14 cellular contexts compared by ENCODE assay signal in the genomic region with DNA sequence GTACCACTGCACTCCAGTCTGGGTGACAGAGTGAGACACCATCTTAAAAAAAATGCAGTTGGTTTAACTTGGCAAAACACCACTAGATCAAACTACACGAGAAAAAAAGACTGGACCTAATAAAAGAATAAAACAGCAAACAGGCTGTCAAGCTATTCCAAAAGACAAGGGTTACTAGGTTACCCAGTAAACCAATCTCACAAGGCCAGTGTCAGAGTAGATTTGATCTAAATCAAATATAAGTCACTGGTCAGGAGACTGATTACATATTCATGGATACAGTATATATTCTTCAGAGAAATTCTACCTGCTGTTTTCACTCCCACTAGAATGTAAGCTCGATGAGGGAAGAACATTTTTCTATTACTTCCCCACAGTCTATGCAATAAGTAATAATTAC. TPM values are rescaled to one million over a fixed set of nuclear protein-coding genes. Genes with fewer than 3 reads are reported as not detected.
DNase-seq lines count a peak whose midpoint lies in the region; ATAC-seq and TF ChIP-seq lines count a peak whose summit lies in the region.
"Had no signal": no experiment of that assay in that cellular context is flagged by ENCODE, and none has a peak within 500 bp of the region (broad histone marks: within the 10 kb centered on the region; RNA-seq: fewer than 3 reads in every experiment).

No MANE protein-coding gene starts in this region.

- no peak for TF ChIP-seq CTCF in left lung (IDR thresholded peaks at IDR 0.05)
- no peak for TF ChIP-seq CTCF in type B pancreatic cell (conservative IDR thresholded peaks at IDR 0.05)

- H3K36me3 ChIP-seq in left lung = peaks cover 0 to 31% of the 10 kb centered on the region in 2 donors

- ATAC-seq in left lung (no peak), Right ventricle myocardium superior (ENCODE audit: poor library complexity) (no peak)

- H3K27ac Mint-ChIP-seq in activated naive CD4-positive, alpha-beta T cell treated with anti-CD3 and anti-CD28 coated beads, Interleukin-2, amount 50 U/mL, for 24 hours = no peak overlapping the region
- H3K27ac Mint-ChIP-seq in activated naive CD4-positive, alpha-beta T cell treated with anti-CD3 and anti-CD28 coated beads for 36 hours = no peak overlapping the region
- H3K27ac Mint-ChIP-seq in activated naive CD8-positive, alpha-beta T cell treated with anti-CD3 and anti-CD28 coated beads for 36 hours = no peak overlapping the region
- peak overlapping the region; percentile 50 for H3K27ac Mint-ChIP-seq in type B pancreatic cell
- H3K27ac Mint-ChIP-seq: activated naive CD8-positive, alpha-beta T cell treated with anti-CD3 and anti-CD28 coated beads, Interleukin-2, amount 10 ng/mL, durations not matched to agents 7 days and 5 days had no signal

- H3K36me3 Mint-ChIP-seq in activated naive CD4-positive, alpha-beta T cell treated with anti-CD3 and anti-CD28 coated beads, Interleukin-2, amount 50 U/mL, for 24 hours = peaks cover 8% of the 10 kb centered on the region
- H3K36me3 Mint-ChIP-seq in activated naive CD4-positive, alpha-beta T cell treated with anti-CD3 and anti-CD28 coated beads for 36 hours (ENCODE audit: low read depth) = peaks cover 27% of the 10 kb centered on the region
- peaks cover 16% of the 10 kb centered on the region for H3K36me3 Mint-ChIP-seq in activated naive CD8-positive, alpha-beta T cell treated with anti-CD3 and anti-CD28 coated beads for 36 hours
- H3K36me3 Mint-ChIP-seq in type B pancreatic cell = peaks cover 23% of the 10 kb centered on the region

- H3K9me3 Mint-ChIP-seq in activated naive CD4-positive, alpha-beta T cell treated with anti-CD3 and anti-CD28 coated beads, Interleukin-2, amount 50 U/mL, for 24 hours = no peaks in the 10 kb centered on the region
- H3K9me3 Mint-ChIP-seq in activated naive CD4-positive, alpha-beta T cell treated with anti-CD3 and anti-CD28 coated beads for 36 hours = no peaks in the 10 kb centered on the region
- no peaks in the 10 kb centered on the region for H3K9me3 Mint-ChIP-seq in activated naive CD8-positive, alpha-beta T cell treated with anti-CD3 and anti-CD28 coated beads for 36 hours
- no peaks in the 10 kb centered on the region for H3K9me3 Mint-ChIP-seq in type B pancreatic cell
- H3K9me3 Mint-ChIP-seq: activated CD4-positive, alpha-beta memory T cell treated with anti-CD3 and anti-CD28 coated beads, Interleukin-2, amount 10 ng/mL, durations not matched to agents 7 days and 5 days; activated naive CD8-positive, alpha-beta T cell treated with anti-CD3 and anti-CD28 coated beads, Interleukin-2, amount 10 ng/mL, durations not matched to agents 7 days and 5 days had no signal

- no peaks in the 10 kb centered on the region for H3K27me3 ChIP-seq in left lung

- peaks cover 17 to 58% of the 10 kb centered on the region in 2 donors for H3K4me1 ChIP-seq in left lung

- intact Hi-C loops in activated naive CD4-positive, alpha-beta T cell treated with anti-CD3 and anti-CD28 coated beads for 36 hours (cut with micrococcal nuclease) = loop anchor here (10.0 kb wide), 2 partner anchors 304 to 914 kb away; a partner anchor contains a TSS
- intact Hi-C loops in left lung (cut with DNase I) (no loop called here), Right ventricle myocardium superior (cut with DNase I) (no loop called here)

- DNase-seq in activated naive CD4-positive, alpha-beta T cell treated with anti-CD3 and anti-CD28 coated beads for 36 hours = no peak
- DNase-seq in activated naive CD8-positive, alpha-beta T cell treated with anti-CD3 and anti-CD28 coated beads for 36 hours = no peak
- DNase-seq in left lung (no peak), type B pancreatic cell (ENCODE audit: extremely low spot score, unreplicated experiment) (no peak), NCI-H1417 (lab: John Stamatoyannopoulos, UW) (no peak), Right ventricle myocardium superior (no peak), middle frontal gyrus (ENCODE audit: extremely low spot score, low spot score) (no peak)
- DNase-seq: activated CD4-positive, alpha-beta memory T cell treated with anti-CD3 and anti-CD28 coated beads, Interleukin-2, amount 10 ng/mL, durations not matched to agents 7 days and 5 days; activated naive CD8-positive, alpha-beta T cell treated with anti-CD3 and anti-CD28 coated beads, Interleukin-2, amount 10 ng/mL, durations not matched to agents 7 days and 5 days; IMR-90; NCI-H1694 treated with DMSO at 0.1 percent for 48 hours; NK-92 treated with Interleukin-12 subunit alpha and Interleukin-12 subunit beta, amount 100 ng/mL, for 24 hours; occipital lobe had no signal

- no peaks in the 10 kb centered on the region for H3K27me3 Mint-ChIP-seq in activated naive CD4-positive, alpha-beta T cell treated with anti-CD3 and anti-CD28 coated beads, Interleukin-2, amount 50 U/mL, for 24 hours
- H3K27me3 Mint-ChIP-seq in activated naive CD4-positive, alpha-beta T cell treated with anti-CD3 and anti-CD28 coated beads for 36 hours (ENCODE audit: low read depth) = no peaks in the 10 kb centered on the region
- H3K27me3 Mint-ChIP-seq in activated naive CD8-positive, alpha-beta T cell treated with anti-CD3 and anti-CD28 coated beads for 36 hours = no peaks in the 10 kb centered on the region
- no peaks in the 10 kb centered on the region for H3K27me3 Mint-ChIP-seq in type B pancreatic cell
- H3K27me3 Mint-ChIP-seq: activated CD4-positive, alpha-beta memory T cell treated with anti-CD3 and anti-CD28 coated beads, Interleukin-2, amount 10 ng/mL, durations not matched to agents 7 days and 5 days; activated naive CD8-positive, alpha-beta T cell treated with anti-CD3 and anti-CD28 coated beads, Interleukin-2, amount 10 ng/mL, durations not matched to agents 7 days and 5 days had no signal

- CTCF ChIA-PET in activated naive CD4-positive, alpha-beta T cell treated with anti-CD3 and anti-CD28 coated beads for 36 hours (lab: Charles Lee) = no interaction called here

- H3K27ac ChIP-seq in left lung = peak overlapping the region; percentile 60 to 65

- H3K4me3 ChIP-seq in left lung = peak overlapping the region in 1 of 2 donors; percentile 72

- peaks cover 61% of the 10 kb centered on the region for H3K4me1 Mint-ChIP-seq in activated naive CD4-positive, alpha-beta T cell treated with anti-CD3 and anti-CD28 coated beads, Interleukin-2, amount 50 U/mL, for 24 hours
- H3K4me1 Mint-ChIP-seq in activated naive CD4-positive, alpha-beta T cell treated with anti-CD3 and anti-CD28 coated beads for 36 hours (ENCODE audit: low read depth) = peaks cover 45% of the 10 kb centered on the region
- H3K4me1 Mint-ChIP-seq in activated naive CD8-positive, alpha-beta T cell treated with anti-CD3 and anti-CD28 coated beads for 36 hours = peaks cover 37% of the 10 kb centered on the region
- H3K4me1 Mint-ChIP-seq in type B pancreatic cell (ENCODE audit: unreplicated experiment) = peaks cover 28% of the 10 kb centered on the region

- no peaks in the 10 kb centered on the region for H3K9me3 ChIP-seq in left lung

- peak overlapping the region; percentile 40 for H3K4me3 Mint-ChIP-seq in activated naive CD4-positive, alpha-beta T cell treated with anti-CD3 and anti-CD28 coated beads, Interleukin-2, amount 50 U/mL, for 24 hours
- H3K4me3 Mint-ChIP-seq in activated naive CD4-positive, alpha-beta T cell treated with anti-CD3 and anti-CD28 coated beads for 36 hours = no peak overlapping the region
- peak overlapping the region; percentile 14 for H3K4me3 Mint-ChIP-seq in activated naive CD8-positive, alpha-beta T cell treated with anti-CD3 and anti-CD28 coated beads for 36 hours
- peak overlapping the region; percentile 79 for H3K4me3 Mint-ChIP-seq in type B pancreatic cell

RNA-seq across cellular contexts. Expression of a gene that starts 2.5 kb away (rescaled TPM):
- 10 to 100 TPM; 27.4 to 27.7 TPM for total RNA-seq in activated naive CD4-positive, alpha-beta T cell treated with anti-CD3 and anti-CD28 coated beads for 36 hours
- 10 to 100 TPM; 21.0 to 23.7 TPM for total RNA-seq in activated naive CD8-positive, alpha-beta T cell treated with anti-CD3 and anti-CD28 coated beads for 36 hours
- total RNA-seq in left lung = 10 to 100 TPM; 70.9 to 85.3 TPM
- 24.4 and 25.3 TPM in 2 replicates for total RNA-seq in type B pancreatic cell (ENCODE audit: low replicate concordance)
- 15.0 TPM for total RNA-seq in Right ventricle myocardium superior

RNA-seq across cellular contexts. Expression of a gene that starts 2.7 kb away (rescaled TPM):
- 10 to 100 TPM; 26.6 to 28.4 TPM for total RNA-seq in activated naive CD4-positive, alpha-beta T cell treated with anti-CD3 and anti-CD28 coated beads for 36 hours
- 10 to 100 TPM; 34.8 to 35.8 TPM for total RNA-seq in activated naive CD8-positive, alpha-beta T cell treated with anti-CD3 and anti-CD28 coated beads for 36 hours
- 100 to 1,000 TPM; 110 to 118 TPM for total RNA-seq in left lung
- 44.3 and 67.0 TPM in 2 replicates for total RNA-seq in type B pancreatic cell (ENCODE audit: low replicate concordance)
- total RNA-seq in Right ventricle myocardium superior = 17.3 TPM
